20 cellular contexts compared by ENCODE assay signal in the genomic region with DNA sequence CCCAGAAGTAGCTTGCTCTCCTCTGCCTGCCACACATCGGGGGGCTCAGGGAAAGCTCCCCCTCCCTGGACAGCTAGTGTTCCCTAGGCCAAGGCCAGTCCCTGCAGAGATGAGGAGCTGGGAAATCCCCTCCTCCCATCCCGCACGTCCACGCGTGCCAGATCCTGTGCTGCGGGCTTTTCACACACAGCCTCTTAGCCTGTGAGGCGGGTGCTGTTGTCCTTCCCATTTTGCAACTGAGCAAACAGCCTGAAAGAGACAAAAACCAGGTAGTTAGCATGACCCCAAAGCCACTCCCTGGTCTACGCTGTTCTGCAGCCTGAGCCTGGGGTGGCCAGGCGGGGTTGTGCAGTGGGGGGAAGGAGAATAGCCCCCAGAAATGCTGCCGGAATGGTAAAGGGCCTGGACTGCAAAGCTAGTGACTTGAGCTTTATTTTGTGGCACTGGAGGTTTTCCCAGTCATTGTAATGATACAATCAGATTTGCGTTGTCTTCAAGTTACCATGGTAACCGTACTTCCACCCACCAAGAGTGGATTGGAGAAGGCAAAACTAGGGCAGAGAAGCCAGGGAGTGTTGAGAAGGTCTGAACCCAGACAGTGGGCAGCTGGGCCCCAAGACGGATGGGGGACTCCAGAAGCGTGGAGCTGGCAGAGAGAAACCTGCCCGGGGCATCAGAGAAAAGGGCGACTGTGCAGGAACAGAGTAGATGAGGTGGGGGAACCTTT.
DNase-seq lines count a peak whose midpoint lies in the region; ATAC-seq and TF ChIP-seq lines count a peak whose summit lies in the region.
"Had no signal": no experiment of that assay in that cellular context is flagged by ENCODE, and none has a peak within 500 bp of the region (broad histone marks: within the 10 kb centered on the region; RNA-seq: fewer than 3 reads in every experiment).

No MANE protein-coding gene starts in this region.

- WGBS in SK-N-SH (ENCODE audit: low lambda C conversion rate): 86% methylated on average over 16 of the region's 16 CpGs
- 91 to 92% methylated on average over 16 of the region's 16 CpGs for WGBS in ectodermal cell, 2 experiments

- POLR2A ChIA-PET in Caco-2 (lab: Charles Lee): no interaction called here
- POLR2A ChIA-PET in SK-N-SH (lab: Yijun Ruan, JAX): interaction anchor here (0.7 kb wide), 1 partner anchor 15 kb away, joined by 3 read pairs; no protein-coding TSS in a partner anchor
- POLR2A ChIA-PET in naive thymus-derived CD4-positive, alpha-beta T cell (lab: Charles Lee): no interaction called here

- H3K36me3 ChIP-seq in Caco-2 (ENCODE audit: control insufficient read depth, insufficient read depth, low read length) (peaks cover 2% of the 10 kb centered on the region; the same call in 1 of the 2 replicates), SK-N-SH (replicated peaks in 1 of 2; ENCODE audit: control insufficient read depth in 1 of 2, insufficient read depth in 2 of 2, low read length in 1 of 2) (peaks cover 0 to 3% of the 10 kb centered on the region in 2 experiments), ectodermal cell (ENCODE audit: control insufficient read depth, insufficient read depth, low read length) (no peaks in the 10 kb centered on the region)
- H3K36me3 ChIP-seq in naive thymus-derived CD4-positive, alpha-beta T cell (ENCODE audit: control insufficient read depth in 2 of 3, insufficient read depth in 3 of 3, low read length in 3 of 3): peaks cover 0 to 8% (median 0%) of the 10 kb centered on the region in 3 experiments
- H3K36me3 ChIP-seq: ovary, Peyer's patch had no signal

- H3K9me2 ChIP-seq in SK-N-SH: no peaks in the 10 kb centered on the region

- H3K9ac ChIP-seq in SK-N-SH: no peak overlapping the region

- no peaks in the 10 kb centered on the region for H3K4me1 Mint-ChIP-seq in Caco-2 (ENCODE audit: low read depth, unreplicated experiment)
- peaks cover 0 to 4% (median 0%) of the 10 kb centered on the region in 7 donors for H3K4me1 Mint-ChIP-seq in naive thymus-derived CD4-positive, alpha-beta T cell
- H3K4me1 Mint-ChIP-seq: mesothelial cell of epicardium had no signal

- peak overlapping the region; percentile 50 for H3K27ac Mint-ChIP-seq in Caco-2 (ENCODE audit: unreplicated experiment)
- peak overlapping the region in 5 of 9 donors; percentile 40 to 71 (median 49) for H3K27ac Mint-ChIP-seq in naive thymus-derived CD4-positive, alpha-beta T cell
- H3K27ac Mint-ChIP-seq: mesothelial cell of epicardium had no signal

- H4K20me1 ChIP-seq in SK-N-SH (ENCODE audit: insufficient read depth): no peaks in the 10 kb centered on the region

- H3K27ac ChIP-seq in SK-N-SH (ENCODE audit: low read depth in 2 of 2, low read length in 1 of 2) (no peak overlapping the region), ectodermal cell (ENCODE audit: insufficient read depth, low read depth, low read length, poor library complexity, severe bottlenecking) (peak overlapping the region; percentile 63)
- H3K27ac ChIP-seq in naive thymus-derived CD4-positive, alpha-beta T cell (ENCODE audit: low read depth, low read length): no peak overlapping the region
- H3K27ac ChIP-seq: ovary, Peyer's patch had no signal

- no peaks in the 10 kb centered on the region for H3K9me3 Mint-ChIP-seq in Caco-2 (ENCODE audit: unreplicated experiment)
- H3K9me3 Mint-ChIP-seq in naive thymus-derived CD4-positive, alpha-beta T cell: no peaks in the 10 kb centered on the region
- H3K9me3 Mint-ChIP-seq: IgD-negative memory B cell, mesothelial cell of epicardium had no signal

- H3K4me1 ChIP-seq in Caco-2 (0 out of 2 replicates have a peak, but pooled peaks cover under 1% of the 10 kb centered on the region), SK-N-SH (ENCODE audit: control insufficient read depth in 1 of 2, insufficient read depth in 2 of 2, low read depth in 1 of 2, low read length in 1 of 2) (peaks cover 0 to 3% of the 10 kb centered on the region in 2 experiments; a peak in 1 of 4 replicates), ectodermal cell (ENCODE audit: control insufficient read depth, insufficient read depth, low read length) (no peaks in the 10 kb centered on the region)
- no peaks in the 10 kb centered on the region for H3K4me1 ChIP-seq in naive thymus-derived CD4-positive, alpha-beta T cell (ENCODE audit: control insufficient read depth in 2 of 2, insufficient read depth in 2 of 2, low read length in 2 of 2)
- H3K4me1 ChIP-seq: Peyer's patch had no signal

- no peak for TF ChIP-seq RAD21 in SK-N-SH (IDR thresholded peaks at IDR 0.05; ENCODE audit: low read length)

- peaks cover 6% of the 10 kb centered on the region for H3F3A ChIP-seq in SK-N-SH (replicated peaks; ENCODE audit: insufficient read depth)

- no peak for ATAC-seq in naive thymus-derived CD4-positive, alpha-beta T cell
- ATAC-seq in GM19452 (IDR thresholded peaks at IDR 0.05; ENCODE audit: unreplicated experiment): no peak

- no TSS peak for BruUV-seq in Caco-2 (replicated peaks; lab: Mats Ljungman, UMichigan)

- CTCF ChIA-PET in Caco-2 (lab: Charles Lee) (no interaction called here), SK-N-SH (lab: Yijun Ruan, JAX) (interaction anchor here (0.6 kb wide), 1 partner anchor 39 kb away, joined by 3 read pairs; no protein-coding TSS in a partner anchor)
- CTCF ChIA-PET in naive thymus-derived CD4-positive, alpha-beta T cell (lab: Charles Lee): no interaction called here

- no peaks in the 10 kb centered on the region for H3K27me3 Mint-ChIP-seq in Caco-2 (ENCODE audit: insufficient read depth, unreplicated experiment)
- no peaks in the 10 kb centered on the region for H3K27me3 Mint-ChIP-seq in naive thymus-derived CD4-positive, alpha-beta T cell
- H3K27me3 Mint-ChIP-seq: IgD-negative memory B cell had no signal

- no peak overlapping the region for H2AFZ ChIP-seq in SK-N-SH (ENCODE audit: low read depth)

- no peaks in the 10 kb centered on the region for H3K9me3 ChIP-seq in Caco-2
- no peaks in the 10 kb centered on the region for H3K9me3 ChIP-seq in SK-N-SH
- H3K9me3 ChIP-seq in ectodermal cell (ENCODE audit: control insufficient read depth, low read length): no peaks in the 10 kb centered on the region
- H3K9me3 ChIP-seq in naive thymus-derived CD4-positive, alpha-beta T cell (ENCODE audit: control insufficient read depth in 2 of 3, low read length in 3 of 3): no peaks in the 10 kb centered on the region
- H3K9me3 ChIP-seq: ovary, Peyer's patch had no signal

- H3K27me3 ChIP-seq in Caco-2 (replicated peaks; ENCODE audit: control insufficient read depth, insufficient read depth, low read length): no peaks in the 10 kb centered on the region
- no peaks in the 10 kb centered on the region for H3K27me3 ChIP-seq in SK-N-SH (ENCODE audit: insufficient read depth)
- H3K27me3 ChIP-seq in ectodermal cell (ENCODE audit: control insufficient read depth, insufficient read depth, low read length, poor library complexity, severe bottlenecking): no peaks in the 10 kb centered on the region
- H3K27me3 ChIP-seq in naive thymus-derived CD4-positive, alpha-beta T cell (ENCODE audit: control insufficient read depth in 2 of 2, insufficient read depth in 2 of 2, low read length in 2 of 2): no peaks in the 10 kb centered on the region
- H3K27me3 ChIP-seq: ovary, Peyer's patch had no signal

- intact Hi-C loops in Caco-2 (cut with micrococcal nuclease; ENCODE audit: unreplicated experiment): no loop called here
- intact Hi-C loops in naive thymus-derived CD4-positive, alpha-beta T cell (cut with micrococcal nuclease): loop anchor here in 1 of 2 donors (10.0 kb wide), 1 partner anchor 65 kb away; no protein-coding TSS in a partner anchor

- TF ChIP-seq EP300 in SK-N-SH (IDR thresholded peaks at IDR 0.05; ENCODE audit: borderline replicate concordance in 1 of 2, low read depth in 1 of 2, low read length in 1 of 2): no peak

- H3K4me2 ChIP-seq in SK-N-SH: no peak overlapping the region

- peaks cover 50% of the 10 kb centered on the region for H3K36me3 Mint-ChIP-seq in Caco-2 (ENCODE audit: insufficient read depth, unreplicated experiment)
- peaks cover 0 to 12% (median 0%) of the 10 kb centered on the region in 5 donors for H3K36me3 Mint-ChIP-seq in naive thymus-derived CD4-positive, alpha-beta T cell
- H3K36me3 Mint-ChIP-seq: IgD-negative memory B cell had no signal

- H3K79me2 ChIP-seq in SK-N-SH (ENCODE audit: insufficient read depth): no peaks in the 10 kb centered on the region; the same call in 1 of the 2 replicates

- no peak overlapping the region for H3K4me3 Mint-ChIP-seq in Caco-2 (ENCODE audit: unreplicated experiment)
- H3K4me3 Mint-ChIP-seq in naive thymus-derived CD4-positive, alpha-beta T cell: no peak overlapping the region
- H3K4me3 Mint-ChIP-seq: mesothelial cell of epicardium had no signal

- DNase-seq in Caco-2 (no peak), SK-N-SH (peak; percentile 72), RPMI8226 (no peak), NCI-H345 (lab: John Stamatoyannopoulos, UW) (no peak), HUDEP-2 (lab: John Stamatoyannopoulos, UW; ENCODE audit: unreplicated experiment in 76 of 76) (no peak)
- DNase-seq in naive thymus-derived CD4-positive, alpha-beta T cell: no peak
- DNase-seq: activated CD4-positive, alpha-beta T cell treated with anti-CD3 and anti-CD28 coated beads, Interleukin-2, amount 50 U/mL, for 4 hours; activated naive CD4-positive, alpha-beta T cell treated with anti-CD3 and anti-CD28 coated beads, Interleukin-2, amount 50 U/mL, for 16 hours; effector CD8-positive, alpha-beta T cell; islet precursor cell; NCI-H1092; NCI-H2107; NCI-H82; ovary; Peyer's patch; substantia nigra had no signal

- TF ChIP-seq CTCF in Caco-2 (IDR thresholded peaks at IDR 0.05; ENCODE audit: insufficient read depth in 1 of 2, low read depth in 1 of 2, low read length in 1 of 2, severe bottlenecking in 1 of 2, unreplicated experiment in 1 of 2) (no peak), SK-N-SH (IDR thresholded peaks at IDR 0.05) (no peak)

- H3K4me3 ChIP-seq in Caco-2 (ENCODE audit: low read depth, low read length) (no peak overlapping the region), SK-N-SH (ENCODE audit: low read depth in 2 of 2, low read length in 1 of 2) (no peak overlapping the region), ectodermal cell (ENCODE audit: insufficient read depth, low read depth, low read length) (no peak overlapping the region)
- H3K4me3 ChIP-seq in naive thymus-derived CD4-positive, alpha-beta T cell (ENCODE audit: low read length): no peak overlapping the region
- H3K4me3 ChIP-seq: ovary, Peyer's patch had no signal

TF ChIP-seq in SK-N-SH, 30 proteins besides CTCF, POLR2A, EP300 and RAD21 (continues in another document):
- TF ChIP-seq YY1 (IDR thresholded peaks at IDR 0.05; ENCODE audit: low read depth) (no peak), RXRA (IDR thresholded peaks at IDR 0.05; ENCODE audit: borderline replicate concordance, low read depth) (no peak), FOXJ3 (CRISPR knock-in tag; IDR thresholded peaks at IDR 0.05) (no peak)
